ENCODE assay signal across 2 cellular contexts in the genomic region with DNA sequence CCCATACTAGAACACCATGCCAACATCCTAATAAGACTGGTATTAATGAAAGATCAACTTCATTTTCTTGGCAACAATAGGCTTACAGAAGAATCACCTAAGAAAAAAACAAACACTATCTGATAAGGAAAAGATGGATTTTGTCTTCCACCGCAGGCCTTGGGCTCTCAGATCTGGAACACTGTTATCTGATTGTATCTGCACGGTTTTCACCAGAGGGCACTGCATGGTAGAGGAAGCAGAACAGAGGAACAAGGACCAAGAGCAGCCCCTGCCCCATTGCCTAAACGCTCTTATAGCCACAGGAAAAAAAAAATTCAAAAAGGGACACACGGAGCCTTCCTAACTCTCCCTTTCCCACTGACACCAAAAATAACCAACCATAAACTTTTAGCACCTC.
A peak's percentile ranks its signal among the peaks of the same experiment; 100 is the strongest.
TF ChIP-seq lines count a peak whose summit lies in the region.

No MANE protein-coding gene starts in this region.

TF ChIP-seq in HEK293, 187 proteins besides CTCF, POLR2A, EP300 and RAD21 (continued from another document):
- TF ChIP-seq ZNF148 (tag by site-specific recombination; IDR thresholded peaks at IDR 0.05; ENCODE audit: borderline replicate concordance) (no peak), ZNF514 (tag by site-specific recombination; IDR thresholded peaks at IDR 0.05) (no peak)

TF ChIP-seq in SK-N-SH, 30 proteins besides CTCF, POLR2A, EP300 and RAD21 (continued from another document):
- TF ChIP-seq REST (IDR thresholded peaks at IDR 0.05; ENCODE audit: low read depth, low read length), result no peak
- TF ChIP-seq EZH2phosphoT487 (IDR thresholded peaks at IDR 0.05; ENCODE audit: borderline replicate concordance, low read depth), result no peak
- peak; percentile 37; the same call in 1 of the 2 replicates for TF ChIP-seq RFX5 (IDR thresholded peaks at IDR 0.05; ENCODE audit: low read length)
- no peak for TF ChIP-seq ELF1 (IDR thresholded peaks at IDR 0.05)
- TF ChIP-seq TCF12 (IDR thresholded peaks at IDR 0.05), result peak; percentile 37
- TF ChIP-seq SIN3A (IDR thresholded peaks at IDR 0.05; ENCODE audit: borderline replicate concordance, low read depth, low read length), result no peak
- peak; percentile 98 for TF ChIP-seq GATA2 (CRISPR knock-in tag; IDR thresholded peaks at IDR 0.05)
- no peak for TF ChIP-seq NRF1 (IDR thresholded peaks at IDR 0.05; ENCODE audit: low read depth, low read length)
- TF ChIP-seq, protein P1, sequence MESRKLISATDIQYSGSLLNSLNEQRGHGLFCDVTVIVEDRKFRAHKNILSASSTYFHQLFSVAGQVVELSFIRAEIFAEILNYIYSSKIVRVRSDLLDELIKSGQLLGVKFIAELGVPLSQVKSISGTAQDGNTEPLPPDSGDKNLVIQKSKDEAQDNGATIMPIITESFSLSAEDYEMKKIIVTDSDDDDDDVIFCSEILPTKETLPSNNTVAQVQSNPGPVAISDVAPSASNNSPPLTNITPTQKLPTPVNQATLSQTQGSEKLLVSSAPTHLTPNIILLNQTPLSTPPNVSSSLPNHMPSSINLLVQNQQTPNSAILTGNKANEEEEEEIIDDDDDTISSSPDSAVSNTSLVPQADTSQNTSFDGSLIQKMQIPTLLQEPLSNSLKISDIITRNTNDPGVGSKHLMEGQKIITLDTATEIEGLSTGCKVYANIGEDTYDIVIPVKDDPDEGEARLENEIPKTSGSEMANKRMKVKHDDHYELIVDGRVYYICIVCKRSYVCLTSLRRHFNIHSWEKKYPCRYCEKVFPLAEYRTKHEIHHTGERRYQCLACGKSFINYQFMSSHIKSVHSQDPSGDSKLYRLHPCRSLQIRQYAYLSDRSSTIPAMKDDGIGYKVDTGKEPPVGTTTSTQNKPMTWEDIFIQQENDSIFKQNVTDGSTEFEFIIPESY (IDR thresholded peaks at IDR 0.05; ENCODE audit: borderline replicate concordance, low read depth), result no peak
- no peak for TF ChIP-seq IRF3 (IDR thresholded peaks at IDR 0.05; ENCODE audit: low read depth, low read length)
- peak; percentile 88 for TF ChIP-seq RCOR1 (IDR thresholded peaks at IDR 0.05; ENCODE audit: low read length)
- TF ChIP-seq, protein P2, sequence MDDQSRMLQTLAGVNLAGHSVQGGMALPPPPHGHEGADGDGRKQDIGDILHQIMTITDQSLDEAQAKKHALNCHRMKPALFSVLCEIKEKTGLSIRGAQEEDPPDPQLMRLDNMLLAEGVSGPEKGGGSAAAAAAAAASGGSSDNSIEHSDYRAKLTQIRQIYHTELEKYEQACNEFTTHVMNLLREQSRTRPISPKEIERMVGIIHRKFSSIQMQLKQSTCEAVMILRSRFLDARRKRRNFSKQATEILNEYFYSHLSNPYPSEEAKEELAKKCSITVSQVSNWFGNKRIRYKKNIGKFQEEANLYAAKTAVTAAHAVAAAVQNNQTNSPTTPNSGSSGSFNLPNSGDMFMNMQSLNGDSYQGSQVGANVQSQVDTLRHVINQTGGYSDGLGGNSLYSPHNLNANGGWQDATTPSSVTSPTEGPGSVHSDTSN (IDR thresholded peaks at IDR 0.05), result no peak
- TF ChIP-seq GABPA (IDR thresholded peaks at IDR 0.05; ENCODE audit: low read depth), result no peak
- TF ChIP-seq MXI1 (IDR thresholded peaks at IDR 0.05; ENCODE audit: low read depth, low read length), result peak; percentile 72; the same call in 1 of the 2 replicates
- no peak for TF ChIP-seq USF1 (IDR thresholded peaks at IDR 0.05; ENCODE audit: borderline replicate concordance, low read depth)
- TF ChIP-seq MAX (IDR thresholded peaks at IDR 0.05; ENCODE audit: low read depth), result no peak
- TF ChIP-seq USF2 (IDR thresholded peaks at IDR 0.05; ENCODE audit: borderline replicate concordance, low read depth, low read length), result no peak
- TF ChIP-seq POLR2AphosphoS5 (IDR thresholded peaks at IDR 0.05; ENCODE audit: low read depth, low read length), result no peak
- no peak for TF ChIP-seq JUND (IDR thresholded peaks at IDR 0.05)
- TF ChIP-seq CHD2 (IDR thresholded peaks at IDR 0.05; ENCODE audit: low read length, partially characterized antibody), result peak; percentile 62
- no peak for TF ChIP-seq TEAD4 (IDR thresholded peaks at IDR 0.05; ENCODE audit: borderline replicate concordance, insufficient read depth)
- TF ChIP-seq FOXJ3 (CRISPR knock-in tag; IDR thresholded peaks at IDR 0.05), result peak; percentile 36; the same call in 1 of the 2 replicates
- no peak for TF ChIP-seq FOSL2 (IDR thresholded peaks at IDR 0.05; ENCODE audit: borderline replicate concordance, low read depth)
- no peak for TF ChIP-seq FOXM1 (IDR thresholded peaks at IDR 0.05; ENCODE audit: low read depth)
- TF ChIP-seq TAF1 (IDR thresholded peaks at IDR 0.05; ENCODE audit: borderline replicate concordance, low read depth, low read length), result no peak
- TF ChIP-seq SMC3 (IDR thresholded peaks at IDR 0.05; ENCODE audit: low read depth, low read length), result peak; percentile 34; the same call in 1 of the 2 replicates
- TF ChIP-seq NFIC (IDR thresholded peaks at IDR 0.05; ENCODE audit: borderline replicate concordance), result no peak
TF ChIP-seq in SK-N-SH: peak in this region for 8.
